In genomic region chrX:53442322-53442631, GRCh38 we compare ENCODE assay signal across 9 cellular contexts. TPM values are rescaled to one million over a fixed set of nuclear protein-coding genes. Genes with fewer than 3 reads are reported as not detected.
DNase-seq lines count a peak whose midpoint lies in the region; ATAC-seq, FAIRE-seq and TF ChIP-seq lines count a peak whose summit lies in the region.
"Had no signal": no experiment of that assay in that cellular context is flagged by ENCODE, and none has a peak within 500 bp of the region (broad histone marks: within the 10 kb centered on the region; RNA-seq: fewer than 3 reads in every experiment).

No MANE protein-coding gene starts in this region.

- H3K18ac ChIP-seq in H1 (ENCODE audit: extremely low read depth, low read length), result no peak overlapping the region

- peak overlapping the region; percentile 86 for H3K9ac ChIP-seq in NT2/D1 (ENCODE audit: insufficient read length, low read depth)
- H3K9ac ChIP-seq in H1 (replicated peaks in 1 of 4; ENCODE audit: extremely low read depth in 1 of 4, low read depth in 3 of 4, low read length in 3 of 4), result no peak overlapping the region
- H3K9ac ChIP-seq in smooth muscle cell (ENCODE audit: low read depth), result no peak overlapping the region

- no peak for TF ChIP-seq POLR2A in H1 (IDR thresholded peaks at IDR 0.05; ENCODE audit: control extremely low read depth in 1 of 2, low read depth in 2 of 2, low read length in 2 of 2)

- FAIRE-seq in H1 (lab: Jason Lieb, UNC), result no peak

- no peak for DNase-seq in activated T-cell treated with anti-CD3 and anti-CD28 coated beads, Interleukin-2, amount 50 U/mL, for 72 hours
- no peak for DNase-seq in activated T-cell treated with anti-CD3 and anti-CD28 coated beads for 4 hours
- no peak for DNase-seq in NT2/D1 (ENCODE audit: low read depth, low spot score)
- no peak for DNase-seq in H1 (ENCODE audit: low read depth in 1 of 2, low spot score in 2 of 2)
- no peak for DNase-seq in smooth muscle cell (lab: John Stamatoyannopoulos, UW; ENCODE audit: unreplicated experiment)
- DNase-seq in NCI-H2171 (lab: John Stamatoyannopoulos, UW), result no peak
- no peak for DNase-seq in NCI-H345 (lab: John Stamatoyannopoulos, UW)

- no peak for TF ChIP-seq EP300 in H1 (IDR thresholded peaks at IDR 0.05; ENCODE audit: borderline replicate concordance in 1 of 2, low read depth in 2 of 2, low read length in 2 of 2)

- H3K79me2 ChIP-seq in H1 (ENCODE audit: control insufficient read depth in 1 of 2, insufficient read depth in 2 of 2, low read length in 2 of 2), result no peaks in the 10 kb centered on the region
- H3K79me2 ChIP-seq in smooth muscle cell (ENCODE audit: low read depth), result no peaks in the 10 kb centered on the region

- no peak overlapping the region for H4K8ac ChIP-seq in H1 (ENCODE audit: extremely low read depth, insufficient read depth, low read length)

- H3K4me2 ChIP-seq in H1 (ENCODE audit: insufficient read depth in 1 of 2, low read depth in 2 of 2, low read length in 2 of 2), result peak overlapping the region; percentile 74 to 90
- peak overlapping the region; percentile 85 for H3K4me2 ChIP-seq in smooth muscle cell

- H3K27ac ChIP-seq in H1 (ENCODE audit: low read depth, low read length) (no peak overlapping the region), smooth muscle cell (ENCODE audit: low read depth) (no peak overlapping the region)

- H3K4me3 ChIP-seq in NT2/D1 (ENCODE audit: insufficient read length, low read depth) (peak overlapping the region; percentile 73), H1 (ENCODE audit: extremely low read depth in 1 of 4, insufficient read depth in 2 of 4, low read depth in 3 of 4, low read length in 4 of 4) (peak overlapping the region; percentile 56 to 66 (median 62); a peak in 5 of 8 replicates), smooth muscle cell (no peak overlapping the region)

- no peak overlapping the region for H2BK15ac ChIP-seq in H1 (ENCODE audit: low read length)

- no peaks in the 10 kb centered on the region for H3K36me3 Mint-ChIP-seq in activated T-cell treated with anti-CD3 and anti-CD28 coated beads, Interleukin-2, amount 50 U/mL, for 72 hours (ENCODE audit: insufficient read depth in 2 of 2)

- H3K36me3 ChIP-seq in NT2/D1 (ENCODE audit: insufficient read depth, insufficient read length, low read length) (no peaks in the 10 kb centered on the region), H1 (ENCODE audit: control insufficient read depth in 2 of 4, insufficient read depth in 4 of 4, low read length in 3 of 4) (no peaks in the 10 kb centered on the region), smooth muscle cell (ENCODE audit: low read depth) (no peaks in the 10 kb centered on the region)

- no peak overlapping the region for H3K14ac ChIP-seq in H1 (ENCODE audit: insufficient read length)

- no peak for TF ChIP-seq CTCF in H1 (IDR thresholded peaks at IDR 0.05; ENCODE audit: control extremely low read depth in 1 of 3, insufficient read depth in 1 of 3, low read depth in 1 of 3, low read length in 3 of 3)
- no peak for TF ChIP-seq CTCF in smooth muscle cell (IDR thresholded peaks at IDR 0.05; ENCODE audit: borderline replicate concordance, insufficient read depth, poor library complexity, severe bottlenecking)

- no peaks in the 10 kb centered on the region for H3K79me1 ChIP-seq in H1 (ENCODE audit: low read depth, low read length)

- H3K9me3 ChIP-seq in NT2/D1 (ENCODE audit: insufficient read depth, low read length) (no peaks in the 10 kb centered on the region), H1 (ENCODE audit: insufficient read depth in 2 of 2, low read depth in 1 of 2, low read length in 1 of 2) (no peaks in the 10 kb centered on the region), smooth muscle cell (replicated peaks; ENCODE audit: low read depth) (no peaks in the 10 kb centered on the region)

- TF ChIP-seq RAD21 in H1 (IDR thresholded peaks at IDR 0.05 in 1 of 2, conservative IDR thresholded peaks at IDR 0.05 in 1 of 2; ENCODE audit: low read depth in 2 of 2, low read length in 2 of 2), result no peak

- no peak overlapping the region for H2AK5ac ChIP-seq in H1 (ENCODE audit: low read depth, low read length)

- H3F3A ChIP-seq in smooth muscle cell (ENCODE audit: low read depth), result no peaks in the 10 kb centered on the region

- H4K20me1 ChIP-seq in H1 (replicated peaks in 1 of 2; ENCODE audit: control insufficient read depth in 1 of 2, insufficient read depth in 2 of 2, low read length in 2 of 2) (no peaks in the 10 kb centered on the region), smooth muscle cell (ENCODE audit: low read depth) (no peaks in the 10 kb centered on the region)

- ATAC-seq in activated T-cell treated with anti-CD3 and anti-CD28 coated beads, Interleukin-2, amount 50 U/mL, for 72 hours (replicated peaks in 1 of 2), result no peak
- no peak for ATAC-seq in GM19035 (IDR thresholded peaks at IDR 0.05; ENCODE audit: unreplicated experiment)

- H3K23ac ChIP-seq in H1 (ENCODE audit: insufficient read length), result no peak overlapping the region

- H2BK5ac ChIP-seq in H1 (ENCODE audit: low read depth, low read length), result no peak overlapping the region

- H3K4me1 Mint-ChIP-seq in activated T-cell treated with anti-CD3 and anti-CD28 coated beads, Interleukin-2, amount 50 U/mL, for 72 hours (ENCODE audit: low read depth), result peaks cover 32% of the 10 kb centered on the region

- 100% methylated on average over 1 of the region's 1 CpG; no CpG with 5 or more reads in 1 of the 2 experiments for WGBS in H1 (ENCODE audit: extremely low coverage in 1 of 2, insufficient coverage in 1 of 2, insufficient read length in 1 of 2, insufficient replicate concordance in 2 of 2, low coverage in 1 of 2, low lambda C conversion rate in 2 of 2, missing lambda C conversion rate in 1 of 2), 2 experiments
- 86% methylated on average over 1 of the region's 1 CpG for WGBS in smooth muscle cell (ENCODE audit: low lambda C conversion rate)

- H3K27me3 ChIP-seq in NT2/D1 (ENCODE audit: insufficient read depth, insufficient read length) (peaks cover 49% of the 10 kb centered on the region), H1 (replicated peaks in 1 of 4; ENCODE audit: control insufficient read depth in 3 of 4, extremely low read depth in 1 of 4, insufficient read depth in 3 of 4, low read length in 3 of 4) (peaks cover 0 to 12% (median 7%) of the 10 kb centered on the region in 4 experiments; a peak in 5 of 7 replicates), smooth muscle cell (ENCODE audit: low read depth) (no peaks in the 10 kb centered on the region)

- H3K4ac ChIP-seq in H1 (replicated peaks; ENCODE audit: insufficient read length, low read depth, low read length), result no peak overlapping the region

- H3K9me3 Mint-ChIP-seq in activated T-cell treated with anti-CD3 and anti-CD28 coated beads, Interleukin-2, amount 50 U/mL, for 72 hours, result no peaks in the 10 kb centered on the region

- no peak overlapping the region for H2BK120ac ChIP-seq in H1 (replicated peaks; ENCODE audit: low read depth, low read length)

- no peak overlapping the region for H3K27ac Mint-ChIP-seq in activated T-cell treated with anti-CD3 and anti-CD28 coated beads, Interleukin-2, amount 50 U/mL, for 72 hours

- peak overlapping the region; percentile 88 to 95 for H3K4me3 Mint-ChIP-seq in activated T-cell treated with anti-CD3 and anti-CD28 coated beads, Interleukin-2, amount 50 U/mL, for 72 hours

- peaks cover 14% of the 10 kb centered on the region for H3K4me1 ChIP-seq in NT2/D1 (ENCODE audit: insufficient read depth, insufficient read length)
- 0 out of 7 replicates have a peak, but pooled peaks cover 0 to 3% (median 0%) of the 10 kb centered on the region in 4 experiments for H3K4me1 ChIP-seq in H1 (replicated peaks in 1 of 4; ENCODE audit: control insufficient read depth in 3 of 4, insufficient read depth in 4 of 4, low read length in 3 of 4)
- H3K4me1 ChIP-seq in smooth muscle cell (ENCODE audit: low read depth), result no peaks in the 10 kb centered on the region

- POLR2A ChIA-PET in H1 (lab: Charles Lee; ENCODE audit: partially characterized antibody), result no interaction called here

- H3K23me2 ChIP-seq in H1 (ENCODE audit: low read depth, low read length), result peaks cover 5% of the 10 kb centered on the region; the same call in 1 of the 2 replicates

- H2AFZ ChIP-seq in H1 (ENCODE audit: low read length) (0 out of 2 replicates have a peak overlapping the region, but pooled peaks have one; percentile 77), smooth muscle cell (ENCODE audit: low read depth) (no peak overlapping the region)

- H2BK12ac ChIP-seq in H1 (ENCODE audit: low read depth, low read length), result no peak overlapping the region

- H4K5ac ChIP-seq in H1 (ENCODE audit: insufficient read length, low read depth, low read length), result no peak overlapping the region

- no peak overlapping the region for H3K56ac ChIP-seq in H1 (replicated peaks; ENCODE audit: insufficient read length, low read depth, low read length)

- H3K27me3 Mint-ChIP-seq in activated T-cell treated with anti-CD3 and anti-CD28 coated beads, Interleukin-2, amount 50 U/mL, for 72 hours (ENCODE audit: low read depth), result peaks cover 27% of the 10 kb centered on the region

- H4K91ac ChIP-seq in H1 (replicated peaks; ENCODE audit: insufficient read length, low read length), result no peak overlapping the region

- CTCF ChIA-PET in H1 (lab: Charles Lee; ENCODE audit: partially characterized antibody), result interaction anchor here (0.7 kb wide), 1 partner anchor 273 kb away, joined by 5 read pairs; no protein-coding TSS in a partner anchor

- no peak overlapping the region for H2BK20ac ChIP-seq in H1 (ENCODE audit: low read length)

RNA-seq across cellular contexts. Expression of gene HSD17B10, which starts 8.1 kb away (rescaled TPM):
- 10 to 100 TPM; 68.1 to 90.3 TPM for total RNA-seq in activated T-cell treated with anti-CD3 and anti-CD28 coated beads, Interleukin-2, amount 50 U/mL, for 72 hours
- 114 and 116 TPM in 2 replicates for total RNA-seq in H1 (2021; fragmentation: NEBNext Ultra II Directional; extraction: Animal tissue kit (Norgen Biotek cat#: 25700))
- 223 and 236 TPM in 2 replicates for polyA plus RNA-seq in H1 (2011; rRNA removed)
- 227 TPM for polyA plus RNA-seq in H1 (2011; cell fraction: cytosol; rRNA removed)
- polyA plus RNA-seq in H1 (2011; cell fraction: nucleus; rRNA removed), result 156 TPM
- polyA plus RNA-seq in H1 (2012, experiment 1 of 2), result 129 to 187 TPM (median 174 TPM) in 4 replicates
- polyA plus RNA-seq in H1 (2012, experiment 2 of 2), result 204 TPM
- 104 TPM for polyA plus RNA-seq in H1 (2013, experiment 1 of 2)
- 99.9 TPM for polyA plus RNA-seq in H1 (2013, experiment 2 of 2)
- 107 and 123 TPM in 2 replicates for polyA minus RNA-seq in H1 (2011; rRNA and poly(A)+ RNA removed)
- polyA minus RNA-seq in H1 (2011; cell fraction: cytosol; rRNA and poly(A)+ RNA removed), result 44.4 TPM
- 29.3 TPM for polyA minus RNA-seq in H1 (2011; cell fraction: nucleus; rRNA and poly(A)+ RNA removed)
- total RNA-seq in smooth muscle cell, result 42.4 and 48.6 TPM in 2 replicates
- polyA plus RNA-seq in smooth muscle cell, result 90.0 and 92.2 TPM in 2 replicates

RNA-seq across cellular contexts. Expression of gene RIBC1, which starts 19.6 kb away (rescaled TPM):
- total RNA-seq in activated T-cell treated with anti-CD3 and anti-CD28 coated beads, Interleukin-2, amount 50 U/mL, for 72 hours, result 1 to 10 TPM in 1 of 2 donors, under 1 TPM in 1; 0.46 to 1.8 TPM
- 0.82 and 0.97 TPM in 2 replicates for total RNA-seq in H1 (2021; fragmentation: NEBNext Ultra II Directional; extraction: Animal tissue kit (Norgen Biotek cat#: 25700))
- polyA plus RNA-seq in H1 (2011; rRNA removed) (0.41 and 0.46 TPM in 2 replicates), smooth muscle cell (0.16 TPM in 1 of 2 replicates, not detected in the other)
- 0.62 TPM for polyA plus RNA-seq in H1 (2011; cell fraction: cytosol; rRNA removed)
- 0.66 TPM for polyA plus RNA-seq in H1 (2011; cell fraction: nucleus; rRNA removed)
- 0.97 to 1.9 TPM (median 1.3 TPM) in 4 replicates for polyA plus RNA-seq in H1 (2012, experiment 1 of 2)
- polyA plus RNA-seq in H1 (2012, experiment 2 of 2), result 0.20 TPM
- 0.61 TPM for polyA plus RNA-seq in H1 (2013, experiment 1 of 2)
- polyA plus RNA-seq in H1 (2013, experiment 2 of 2), result 0.70 TPM
- polyA minus RNA-seq in H1 (2011; rRNA and poly(A)+ RNA removed), result 0.41 TPM in 2 replicates
- polyA minus RNA-seq in H1 (2011; cell fraction: cytosol; rRNA and poly(A)+ RNA removed), result not detected
- polyA minus RNA-seq in H1 (2011; cell fraction: nucleus; rRNA and poly(A)+ RNA removed), result 0.60 TPM
- total RNA-seq in smooth muscle cell, result 0.54 and 1.4 TPM in 2 replicates
- polyA plus RNA-seq: BJ had no signal

RNA-seq across cellular contexts. Expression of gene SMC1A, which starts 19.8 kb away (rescaled TPM):
- total RNA-seq in activated T-cell treated with anti-CD3 and anti-CD28 coated beads, Interleukin-2, amount 50 U/mL, for 72 hours, result 100 to 1,000 TPM; 104 to 188 TPM
- total RNA-seq in H1 (2021; fragmentation: NEBNext Ultra II Directional; extraction: Animal tissue kit (Norgen Biotek cat#: 25700)), result 98.1 and 104 TPM in 2 replicates
- 22.2 and 23.6 TPM in 2 replicates for polyA plus RNA-seq in H1 (2011; rRNA removed)
- 40.1 TPM for polyA plus RNA-seq in H1 (2011; cell fraction: cytosol; rRNA removed)
- polyA plus RNA-seq in H1 (2011; cell fraction: nucleus; rRNA removed), result 39.9 TPM
- polyA plus RNA-seq in H1 (2012, experiment 1 of 2), result 60.2 to 103 TPM (median 76.3 TPM) in 4 replicates
- polyA plus RNA-seq in H1 (2012, experiment 2 of 2), result 3.6 TPM
- polyA plus RNA-seq in H1 (2013, experiment 1 of 2), result 69.5 TPM
- polyA plus RNA-seq in H1 (2013, experiment 2 of 2), result 71.4 TPM
- polyA minus RNA-seq in H1 (2011; rRNA and poly(A)+ RNA removed), result 62.3 and 74.3 TPM in 2 replicates
- polyA minus RNA-seq in H1 (2011; cell fraction: cytosol; rRNA and poly(A)+ RNA removed), result 62.3 TPM
- 54.4 TPM for polyA minus RNA-seq in H1 (2011; cell fraction: nucleus; rRNA and poly(A)+ RNA removed)
- total RNA-seq in smooth muscle cell, result 19.7 and 22.2 TPM in 2 replicates
- polyA plus RNA-seq in smooth muscle cell, result 18.1 and 18.3 TPM in 2 replicates
